In genomic region chr18:55106906-55107305, GRCh38 we compare ENCODE assay signal across 30 cellular contexts.
"Had no signal": no experiment of that assay in that cellular context is flagged by ENCODE, and none has a peak within 500 bp of the region (broad histone marks: within the 10 kb centered on the region; RNA-seq: fewer than 3 reads in every experiment).

No MANE protein-coding gene starts in this region.

- H3K27me3 Mint-ChIP-seq: activated CD4-positive, alpha-beta memory T cell treated with anti-CD3 and anti-CD28 coated beads, Interleukin-2, amount 10 ng/mL, durations not matched to agents 7 days and 5 days; activated CD8-positive, alpha-beta memory T cell treated with anti-CD3 and anti-CD28 coated beads, Interleukin-2, amount 10 ng/mL, durations not matched to agents 7 days and 5 days; activated naive CD4-positive, alpha-beta T cell treated with anti-CD3 and anti-CD28 coated beads, Interleukin-2, amount 10 ng/mL, durations not matched to agents 7 days and 5 days; activated naive CD8-positive, alpha-beta T cell; activated naive CD8-positive, alpha-beta T cell treated with anti-CD3 and anti-CD28 coated beads, Interleukin-2, amount 50 U/mL, for 24 hours; brain had no signal

- DNase-seq: activated CD4-positive, alpha-beta memory T cell treated with anti-CD3 and anti-CD28 coated beads, Interleukin-2, amount 10 ng/mL, durations not matched to agents 7 days and 5 days; activated CD4-positive, alpha-beta T cell treated with anti-CD3 and anti-CD28 coated beads for 1 hour; activated CD4-positive, alpha-beta T cell treated with anti-CD3 and anti-CD28 coated beads for 48 hours; activated CD4-positive, CD25-positive, alpha-beta regulatory T cell; activated CD8-positive, alpha-beta memory T cell treated with anti-CD3 and anti-CD28 coated beads for 24 hours; activated CD8-positive, alpha-beta memory T cell treated with anti-CD3 and anti-CD28 coated beads, Interleukin-2, amount 10 ng/mL, durations not matched to agents 7 days and 5 days; activated CD8-positive, alpha-beta memory T cell treated with anti-CD3 and anti-CD28 coated beads, Interleukin-2, amount 50 U/mL, for 48 hours; activated effector memory CD4-positive, alpha-beta T cell treated with Interleukin-2 at 50 U/mL for 16 hours; activated naive CD4-positive, alpha-beta T cell treated with anti-CD3 and anti-CD28 coated beads, Interleukin-2, amount 10 ng/mL, durations not matched to agents 7 days and 5 days; activated naive CD8-positive, alpha-beta T cell treated with anti-CD3 and anti-CD28 coated beads, Interleukin-2, amount 50 U/mL, for 24 hours; activated T-cell treated with anti-CD3 and anti-CD28 coated beads, Interleukin-2, amount 50 U/mL, for 48 hours; anterior cingulate cortex; caudate nucleus; NCI-H1105; NCI-H1417 treated with DMSO at 0.1 percent for 48 hours; NCI-H187 treated with DMSO at 0.1 percent for 48 hours; NCI-H2081; NCI-H345; NCI-H524 treated with DMSO at 0.1 percent for 48 hours; PC-9; Right ventricle myocardium superior; SW 1271; T-helper 1 cell; T-helper 2 cell; T-helper 9 cell had no signal

- H3K9me3 Mint-ChIP-seq: activated CD4-positive, alpha-beta memory T cell treated with anti-CD3 and anti-CD28 coated beads, Interleukin-2, amount 10 ng/mL, durations not matched to agents 7 days and 5 days; brain had no signal

- FAIRE-seq: bronchial epithelial cell, RCC 7860 had no signal

- H3K4me3 ChIP-seq: PC-9 had no signal

- H3K4me1 Mint-ChIP-seq: activated CD8-positive, alpha-beta memory T cell treated with anti-CD3 and anti-CD28 coated beads, Interleukin-2, amount 10 ng/mL, durations not matched to agents 7 days and 5 days; activated naive CD8-positive, alpha-beta T cell treated with anti-CD3 and anti-CD28 coated beads, Interleukin-2, amount 50 U/mL, for 24 hours; brain had no signal

- H3K36me3 Mint-ChIP-seq: activated CD8-positive, alpha-beta memory T cell treated with anti-CD3 and anti-CD28 coated beads, Interleukin-2, amount 10 ng/mL, durations not matched to agents 7 days and 5 days; activated naive CD4-positive, alpha-beta T cell treated with anti-CD3 and anti-CD28 coated beads, Interleukin-2, amount 10 ng/mL, durations not matched to agents 7 days and 5 days; activated naive CD8-positive, alpha-beta T cell; brain had no signal

- H3K4me3 Mint-ChIP-seq: activated CD4-positive, alpha-beta memory T cell treated with anti-CD3 and anti-CD28 coated beads, Interleukin-2, amount 10 ng/mL, durations not matched to agents 7 days and 5 days; activated CD8-positive, alpha-beta memory T cell treated with anti-CD3 and anti-CD28 coated beads, Interleukin-2, amount 10 ng/mL, durations not matched to agents 7 days and 5 days; activated naive CD4-positive, alpha-beta T cell treated with anti-CD3 and anti-CD28 coated beads, Interleukin-2, amount 10 ng/mL, durations not matched to agents 7 days and 5 days; activated naive CD8-positive, alpha-beta T cell; activated naive CD8-positive, alpha-beta T cell treated with anti-CD3 and anti-CD28 coated beads, Interleukin-2, amount 50 U/mL, for 24 hours; brain had no signal

- H3K27ac Mint-ChIP-seq: activated CD4-positive, alpha-beta memory T cell treated with anti-CD3 and anti-CD28 coated beads, Interleukin-2, amount 10 ng/mL, durations not matched to agents 7 days and 5 days; activated CD8-positive, alpha-beta memory T cell treated with anti-CD3 and anti-CD28 coated beads, Interleukin-2, amount 10 ng/mL, durations not matched to agents 7 days and 5 days; activated naive CD4-positive, alpha-beta T cell treated with anti-CD3 and anti-CD28 coated beads, Interleukin-2, amount 10 ng/mL, durations not matched to agents 7 days and 5 days; activated naive CD8-positive, alpha-beta T cell; activated naive CD8-positive, alpha-beta T cell treated with anti-CD3 and anti-CD28 coated beads, Interleukin-2, amount 50 U/mL, for 24 hours; brain had no signal

- H2AFZ ChIP-seq: PC-9 had no signal

- ATAC-seq: activated CD8-positive, alpha-beta memory T cell treated with anti-CD3 and anti-CD28 coated beads, Interleukin-2, amount 10 ng/mL, durations not matched to agents 7 days and 5 days; activated naive CD8-positive, alpha-beta T cell treated with anti-CD3 and anti-CD28 coated beads, Interleukin-2, amount 50 U/mL, for 24 hours had no signal

- H3K4me2 ChIP-seq: PC-9 had no signal

- H3K27ac ChIP-seq: PC-9, VCaP had no signal
